Comparison of ENCODE assay signal across 9 cellular contexts in genomic region chr12:42094277-42094676, GRCh38. TPM values are rescaled to one million over a fixed set of nuclear protein-coding genes. Genes with fewer than 3 reads are reported as not detected.
A peak's percentile ranks its signal among the peaks of the same experiment; 100 is the strongest.
DNase-seq lines count a peak whose midpoint lies in the region; ATAC-seq and TF ChIP-seq lines count a peak whose summit lies in the region.
"Had no signal": no experiment of that assay in that cellular context is flagged by ENCODE, and none has a peak within 500 bp of the region (broad histone marks: within the 10 kb centered on the region; RNA-seq: fewer than 3 reads in every experiment).

No MANE protein-coding gene starts in this region.

- no peak for TF ChIP-seq POLR2A in spleen (IDR thresholded peaks at IDR 0.05)

- peak overlapping the region; percentile 54 for H3K4me3 Mint-ChIP-seq in activated CD4-positive, alpha-beta T cell treated with anti-CD3 and anti-CD28 coated beads, Interleukin-2, amount 10 ng/mL, durations not matched to agents 24 days and 14 days

- no peaks in the 10 kb centered on the region for H3K27me3 Mint-ChIP-seq in activated CD4-positive, alpha-beta T cell treated with anti-CD3 and anti-CD28 coated beads, Interleukin-2, amount 10 ng/mL, durations not matched to agents 24 days and 14 days

- H3K27ac Mint-ChIP-seq in activated CD4-positive, alpha-beta T cell treated with anti-CD3 and anti-CD28 coated beads, Interleukin-2, amount 10 ng/mL, durations not matched to agents 24 days and 14 days, result peak overlapping the region; percentile 6

- H3K27me3 ChIP-seq in spleen (replicated peaks in 1 of 7), result no peaks in the 10 kb centered on the region

- H3K4me3 ChIP-seq in spleen, result no peak overlapping the region

- H3K36me3 ChIP-seq in spleen, result peaks cover 0 to 37% (median 0%) of the 10 kb centered on the region in 6 donors

- peak; percentile 8 for DNase-seq in activated gamma-delta T cell treated with Interleukin-2 at 50 U/mL for 16 hours
- DNase-seq in activated gamma-delta T cell (lab: John Stamatoyannopoulos, UW), result no peak
- DNase-seq in activated CD4-positive, alpha-beta T cell treated with anti-CD3 and anti-CD28 coated beads, Interleukin-2, amount 10 ng/mL, durations not matched to agents 24 days and 14 days, result peak; percentile 68
- peak; percentile 13 for DNase-seq in stimulated activated CD8-positive, alpha-beta memory T cell treated with anti-CD3 and anti-CD28 coated beads, Interleukin-12 subunit alpha, Interleukin-12 subunit beta, amount 100 ng/mL, for 4 hours (ENCODE audit: low read depth)
- DNase-seq in pons (ENCODE audit: low spot score), result no peak
- no peak for DNase-seq in spleen
- no peak for DNase-seq in Ammon's horn (ENCODE audit: low spot score)
- DNase-seq: SIG-M5 had no signal

- TF ChIP-seq CTCF in spleen (IDR thresholded peaks at IDR 0.05 in 8 of 11, conservative IDR thresholded peaks at IDR 0.05 in 3 of 11), result no peak

- 82 to 95% (median 89%) methylated on average over 5 of the region's 5 CpGs for WGBS in spleen, 5 donors

- intact Hi-C loops in activated CD4-positive, alpha-beta T cell treated with anti-CD3 and anti-CD28 coated beads, Interleukin-2, amount 10 ng/mL, durations not matched to agents 24 days and 14 days (cut with micrococcal nuclease), result no loop called here
- intact Hi-C loops in spleen (cut with DNase I; ENCODE audit: low total_unique reads), result no loop called here

- peak; percentile 49 for ATAC-seq in esophagus mucosa

- peaks cover 41% of the 10 kb centered on the region for H3K4me1 Mint-ChIP-seq in activated CD4-positive, alpha-beta T cell treated with anti-CD3 and anti-CD28 coated beads, Interleukin-2, amount 10 ng/mL, durations not matched to agents 24 days and 14 days

- H3K9me3 ChIP-seq in spleen, result no peaks in the 10 kb centered on the region

- no peaks in the 10 kb centered on the region for H3K9me3 Mint-ChIP-seq in activated CD4-positive, alpha-beta T cell treated with anti-CD3 and anti-CD28 coated beads, Interleukin-2, amount 10 ng/mL, durations not matched to agents 24 days and 14 days

- H3K4me1 ChIP-seq in spleen, result peaks cover 5 to 60% (median 27%) of the 10 kb centered on the region in 6 donors

- no peak overlapping the region for H3K27ac ChIP-seq in spleen

- H3K36me3 Mint-ChIP-seq in activated CD4-positive, alpha-beta T cell treated with anti-CD3 and anti-CD28 coated beads, Interleukin-2, amount 10 ng/mL, durations not matched to agents 24 days and 14 days (ENCODE audit: low read depth), result peaks cover 27% of the 10 kb centered on the region

RNA-seq across cellular contexts. Expression of gene GXYLT1, which starts 50.4 kb away (rescaled TPM):
- total RNA-seq in activated CD4-positive, alpha-beta T cell treated with anti-CD3 and anti-CD28 coated beads, Interleukin-2, amount 10 ng/mL, durations not matched to agents 24 days and 14 days, result 10.5 TPM in 2 replicates
- total RNA-seq in esophagus mucosa, result 3.7 TPM
- total RNA-seq in spleen, result 10 to 100 TPM; 10.5 to 21.7 (median 13.7) TPM
- 1 to 10 TPM; 1.6 to 2.6 (median 1.7) TPM for polyA plus RNA-seq in spleen

Comparison
In these comparisons a context has a peak if more than half of its experiments do, and no peak if none do; other contexts are left out.
1. DNase-seq: peak in activated gamma-delta T cell treated with Interleukin-2 at 50 U/mL for 16 hours (single experiment), activated CD4-positive, alpha-beta T cell treated with anti-CD3 and anti-CD28 coated beads, Interleukin-2, amount 10 ng/mL, durations not matched to agents 24 days and 14 days (single experiment) and stimulated activated CD8-positive, alpha-beta memory T cell treated with anti-CD3 and anti-CD28 coated beads, Interleukin-12 subunit alpha, Interleukin-12 subunit beta, amount 100 ng/mL, for 4 hours (single experiment); none in activated gamma-delta T cell (single experiment), pons (single experiment), spleen (single experiment) and Ammon's horn (single experiment).